ENCODE assay signal across 1 cellular context in genomic region chr7:2699289-2699620, GRCh38.
TF ChIP-seq lines count a peak whose summit lies in the region.

No MANE protein-coding gene starts in this region.

TF ChIP-seq in SK-N-SH, 30 proteins besides CTCF, POLR2A, EP300 and RAD21:
- TF ChIP-seq FOXJ3 (CRISPR knock-in tag; IDR thresholded peaks at IDR 0.05) = no peak
TF ChIP-seq in SK-N-SH: peak in this region for 0.
